15 cellular contexts compared by ENCODE assay signal in genomic region chr6:79450984-79451383, GRCh38.
DNase-seq lines count a peak whose midpoint lies in the region; ATAC-seq and TF ChIP-seq lines count a peak whose summit lies in the region.
"Had no signal": no experiment of that assay in that cellular context is flagged by ENCODE, and none has a peak within 500 bp of the region (broad histone marks: within the 10 kb centered on the region; RNA-seq: fewer than 3 reads in every experiment).

No MANE protein-coding gene starts in this region.

- H3K27ac ChIP-seq in lower lobe of right lung, result no peak overlapping the region
- H3K27ac ChIP-seq: 22Rv1 had no signal

- no peaks in the 10 kb centered on the region for H3K9me3 ChIP-seq in lower lobe of right lung

- H3K27ac Mint-ChIP-seq in stimulated activated naive CD8-positive, alpha-beta T cell treated with anti-CD3 and anti-CD28 coated beads, Interleukin-15, amount 100 ng/mL, for 72 hours, result no peak overlapping the region
- no peak overlapping the region for H3K27ac Mint-ChIP-seq in activated T-helper 1 cell treated with anti-CD3 and anti-CD28 coated beads, Interleukin-12 subunit alpha, Interleukin-12 subunit beta, Interleukin-2, Interleukin-4 antibody, amounts not matched to agents 30 ng/mL and 10 ng/mL and 1 ng/mL, durations not matched to agents 14 hours and 24 hours and 36 hours
- H3K27ac Mint-ChIP-seq: CD14-positive monocyte; CD8-positive, alpha-beta T cell had no signal

- H3K36me3 ChIP-seq in lower lobe of right lung, result no peaks in the 10 kb centered on the region

- no peaks in the 10 kb centered on the region for H3K4me1 Mint-ChIP-seq in stimulated activated naive CD8-positive, alpha-beta T cell treated with anti-CD3 and anti-CD28 coated beads, Interleukin-15, amount 100 ng/mL, for 72 hours
- no peaks in the 10 kb centered on the region for H3K4me1 Mint-ChIP-seq in activated T-helper 1 cell treated with anti-CD3 and anti-CD28 coated beads, Interleukin-12 subunit alpha, Interleukin-12 subunit beta, Interleukin-2, Interleukin-4 antibody, amounts not matched to agents 30 ng/mL and 10 ng/mL and 1 ng/mL, durations not matched to agents 14 hours and 24 hours and 36 hours (ENCODE audit: low read depth)

- peaks cover 10% of the 10 kb centered on the region for H3K4me1 ChIP-seq in lower lobe of right lung

- intact Hi-C loops in lower lobe of right lung (cut with DNase I), result no loop called here
- intact Hi-C loops in activated T-helper 1 cell treated with anti-CD3 and anti-CD28 coated beads, Interleukin-12 subunit alpha, Interleukin-12 subunit beta, Interleukin-2, Interleukin-4 antibody, amounts not matched to agents 30 ng/mL and 10 ng/mL and 1 ng/mL, durations not matched to agents 14 hours and 24 hours and 36 hours (cut with micrococcal nuclease), result no loop called here

- H3K4me3 Mint-ChIP-seq in stimulated activated naive CD8-positive, alpha-beta T cell treated with anti-CD3 and anti-CD28 coated beads, Interleukin-15, amount 100 ng/mL, for 72 hours, result no peak overlapping the region
- H3K4me3 Mint-ChIP-seq in activated T-helper 1 cell treated with anti-CD3 and anti-CD28 coated beads, Interleukin-12 subunit alpha, Interleukin-12 subunit beta, Interleukin-2, Interleukin-4 antibody, amounts not matched to agents 30 ng/mL and 10 ng/mL and 1 ng/mL, durations not matched to agents 14 hours and 24 hours and 36 hours, result no peak overlapping the region
- H3K4me3 Mint-ChIP-seq: CD14-positive monocyte; CD8-positive, alpha-beta T cell had no signal

- ATAC-seq in lower lobe of right lung, result peak; percentile 51 to 55
- no peak for ATAC-seq in stimulated activated naive CD8-positive, alpha-beta T cell treated with anti-CD3 and anti-CD28 coated beads, Interleukin-15, amount 100 ng/mL, for 72 hours
- ATAC-seq: CD8-positive, alpha-beta T cell; GM12878 had no signal

- DNase-seq in NCI-H510A treated with DMSO at 0.1 percent for 48 hours (lab: John Stamatoyannopoulos, UW) (peak; percentile 13), NCI-H510A (lab: John Stamatoyannopoulos, UW) (no peak), NCI-H2029 treated with DMSO at 0.1 percent for 48 hours (lab: John Stamatoyannopoulos, UW) (peak; percentile 3), lower lobe of right lung (peak; percentile 46), SKM-1 treated with dmso at 0.1 percent for 144 hours (lab: John Stamatoyannopoulos, UW; ENCODE audit: unreplicated experiment) (no peak)
- no peak for DNase-seq in stimulated activated naive CD8-positive, alpha-beta T cell treated with anti-CD3 and anti-CD28 coated beads, Interleukin-15, amount 100 ng/mL, for 72 hours
- no peak for DNase-seq in activated T-helper 1 cell treated with anti-CD3 and anti-CD28 coated beads, Interleukin-12 subunit alpha, Interleukin-12 subunit beta, Interleukin-2, Interleukin-4 antibody, amounts not matched to agents 30 ng/mL and 10 ng/mL and 1 ng/mL, durations not matched to agents 14 hours and 24 hours and 36 hours (ENCODE audit: low spot score)
- no peak for DNase-seq in stimulated activated CD4-positive, alpha-beta T cell treated with anti-CD3 and anti-CD28 coated beads, Interleukin-1b, Interleukin-23, amount 100 ng/mL, for 48 hours
- DNase-seq: CD8-positive, alpha-beta T cell; COR-L47; DMS79; H7 had no signal

- H3K36me3 Mint-ChIP-seq in activated T-helper 1 cell treated with anti-CD3 and anti-CD28 coated beads, Interleukin-12 subunit alpha, Interleukin-12 subunit beta, Interleukin-2, Interleukin-4 antibody, amounts not matched to agents 30 ng/mL and 10 ng/mL and 1 ng/mL, durations not matched to agents 14 hours and 24 hours and 36 hours (ENCODE audit: low read depth), result no peaks in the 10 kb centered on the region
- H3K36me3 Mint-ChIP-seq: CD14-positive monocyte; CD8-positive, alpha-beta T cell had no signal

- H3K9me3 Mint-ChIP-seq in stimulated activated naive CD8-positive, alpha-beta T cell treated with anti-CD3 and anti-CD28 coated beads, Interleukin-15, amount 100 ng/mL, for 72 hours, result no peaks in the 10 kb centered on the region
- no peaks in the 10 kb centered on the region for H3K9me3 Mint-ChIP-seq in activated T-helper 1 cell treated with anti-CD3 and anti-CD28 coated beads, Interleukin-12 subunit alpha, Interleukin-12 subunit beta, Interleukin-2, Interleukin-4 antibody, amounts not matched to agents 30 ng/mL and 10 ng/mL and 1 ng/mL, durations not matched to agents 14 hours and 24 hours and 36 hours
- H3K9me3 Mint-ChIP-seq: CD8-positive, alpha-beta T cell had no signal

- H3K27me3 Mint-ChIP-seq in stimulated activated naive CD8-positive, alpha-beta T cell treated with anti-CD3 and anti-CD28 coated beads, Interleukin-15, amount 100 ng/mL, for 72 hours, result no peaks in the 10 kb centered on the region
- no peaks in the 10 kb centered on the region for H3K27me3 Mint-ChIP-seq in activated T-helper 1 cell treated with anti-CD3 and anti-CD28 coated beads, Interleukin-12 subunit alpha, Interleukin-12 subunit beta, Interleukin-2, Interleukin-4 antibody, amounts not matched to agents 30 ng/mL and 10 ng/mL and 1 ng/mL, durations not matched to agents 14 hours and 24 hours and 36 hours (ENCODE audit: insufficient read depth)

- no peak for TF ChIP-seq CTCF in lower lobe of right lung (IDR thresholded peaks at IDR 0.05)

- no peak overlapping the region for H3K4me3 ChIP-seq in lower lobe of right lung
- H3K4me3 ChIP-seq: GM12878 had no signal

- H3K27me3 ChIP-seq in lower lobe of right lung (ENCODE audit: low read depth), result no peaks in the 10 kb centered on the region

Comparison
In these comparisons a context has a peak if more than half of its experiments do, and no peak if none do; other contexts are left out.
1. DNase-seq: peak in NCI-H510A treated with DMSO at 0.1 percent for 48 hours (single experiment), NCI-H2029 treated with DMSO at 0.1 percent for 48 hours (single experiment) and lower lobe of right lung (single experiment); none in NCI-H510A (single experiment), stimulated activated naive CD8-positive, alpha-beta T cell treated with anti-CD3 and anti-CD28 coated beads, Interleukin-15, amount 100 ng/mL, for 72 hours (0 of 2), activated T-helper 1 cell treated with anti-CD3 and anti-CD28 coated beads, Interleukin-12 subunit alpha, Interleukin-12 subunit beta, Interleukin-2, Interleukin-4 antibody, amounts not matched to agents 30 ng/mL and 10 ng/mL and 1 ng/mL, durations not matched to agents 14 hours and 24 hours and 36 hours (single experiment), SKM-1 treated with dmso at 0.1 percent for 144 hours (single experiment) and stimulated activated CD4-positive, alpha-beta T cell treated with anti-CD3 and anti-CD28 coated beads, Interleukin-1b, Interleukin-23, amount 100 ng/mL, for 48 hours (single experiment).